Comparison of ENCODE assay signal across 30 cellular contexts in genomic region chr4:146978641-146979040, GRCh38. TPM values are rescaled to one million over a fixed set of nuclear protein-coding genes. Genes with fewer than 3 reads are reported as not detected.
"Had no signal": no experiment of that assay in that cellular context is flagged by ENCODE, and none has a peak within 500 bp of the region (broad histone marks: within the 10 kb centered on the region; RNA-seq: fewer than 3 reads in every experiment).

No MANE protein-coding gene starts in this region.

- H3K4me1 ChIP-seq: heart right ventricle, pancreas, prostate gland, sigmoid colon, suprapubic skin, tibial artery, upper lobe of right lung had no signal

- H3K27me3 ChIP-seq: cardiac muscle cell, pancreas, sigmoid colon, suprapubic skin, tibial artery, upper lobe of right lung had no signal

- DNase-seq: activated CD8-positive, alpha-beta memory T cell treated with anti-CD3 and anti-CD28 coated beads, Interleukin-2, amount 10 ng/mL, durations not matched to agents 7 days and 5 days; activated CD8-positive, alpha-beta T cell treated with anti-CD3 and anti-CD28 coated beads, Interleukin-2, amount 10 ng/mL, durations not matched to agents 7 days and 5 days; activated naive CD4-positive, alpha-beta T cell; activated T-cell treated with anti-CD3 and anti-CD28 coated beads, Interleukin-2, amount 50 U/mL, for 72 hours; anterior cingulate cortex; cerebellar nuclear complex; dorsolateral prefrontal cortex; effector memory CD4-positive, alpha-beta T cell; erythroblast; foreskin fibroblast; heart right ventricle; naive thymus-derived CD8-positive, alpha-beta T cell; nucleus accumbens; pancreas; retina; sigmoid colon; stimulated activated CD4-positive, alpha-beta T cell treated with anti-CD3 and anti-CD28 coated beads, Interleukin-2, amount 100 ng/mL, for 24 hours; stimulated activated naive CD4-positive, alpha-beta T cell; T-helper 2 cell; tibial artery; upper lobe of right lung had no signal

- H3K4me2 ChIP-seq: smooth muscle cell had no signal

- H3K27ac ChIP-seq: cardiac muscle cell, coronary artery, dorsolateral prefrontal cortex, heart right ventricle, pancreas, prostate gland, sigmoid colon, suprapubic skin, tibial artery, upper lobe of right lung had no signal

- H3K36me3 ChIP-seq: cardiac muscle cell, heart right ventricle, pancreas, prostate gland, sigmoid colon, suprapubic skin, tibial artery, upper lobe of right lung had no signal

- ATAC-seq: activated CD8-positive, alpha-beta memory T cell treated with anti-CD3 and anti-CD28 coated beads, Interleukin-2, amount 10 ng/mL, durations not matched to agents 7 days and 5 days; activated CD8-positive, alpha-beta T cell treated with anti-CD3 and anti-CD28 coated beads, Interleukin-2, amount 10 ng/mL, durations not matched to agents 7 days and 5 days; activated naive CD4-positive, alpha-beta T cell treated with anti-CD3 and anti-CD28 coated beads, Interleukin-2, amount 50 U/mL, for 72 hours; activated T-cell treated with anti-CD3 and anti-CD28 coated beads, Interleukin-2, amount 50 U/mL, for 72 hours; heart right ventricle; naive thymus-derived CD8-positive, alpha-beta T cell; pancreas; upper lobe of right lung; WTC11 had no signal

- H3K4me3 ChIP-seq: cardiac muscle cell, coronary artery, dorsolateral prefrontal cortex, heart right ventricle, pancreas, prostate gland, sigmoid colon, smooth muscle cell, suprapubic skin, tibial artery, upper lobe of right lung had no signal

- H3K9me3 ChIP-seq: heart right ventricle, pancreas, prostate gland, sigmoid colon, suprapubic skin, tibial artery, upper lobe of right lung had no signal

RNA-seq across cellular contexts. Expression of gene TTC29, which starts 33.0 kb away (rescaled TPM):
- total RNA-seq: activated CD8-positive, alpha-beta memory T cell treated with anti-CD3 and anti-CD28 coated beads, Interleukin-2, amount 10 ng/mL, durations not matched to agents 7 days and 5 days; activated CD8-positive, alpha-beta T cell treated with anti-CD3 and anti-CD28 coated beads, Interleukin-2, amount 10 ng/mL, durations not matched to agents 7 days and 5 days; activated naive CD4-positive, alpha-beta T cell treated with anti-CD3 and anti-CD28 coated beads, Interleukin-2, amount 50 U/mL, for 72 hours; activated T-cell treated with anti-CD3 and anti-CD28 coated beads, Interleukin-2, amount 50 U/mL, for 72 hours; fibroblast of lung; naive thymus-derived CD8-positive, alpha-beta T cell; neural crest cell; pancreas; sigmoid colon; suprapubic skin; upper lobe of right lung had no signal
